In genomic region chr20:53872561-53873248, GRCh38 we compare ENCODE assay signal across 8 cellular contexts.
DNase-seq lines count a peak whose midpoint lies in the region; ATAC-seq and TF ChIP-seq lines count a peak whose summit lies in the region.

No MANE protein-coding gene starts in this region.

- in situ Hi-C loops in mammary epithelial cell (cut with MboI; ENCODE audit: low sequenced_read_pairs in 2 of 2): no loop called here

- peak overlapping the region; percentile 42 to 90 (median 75) for H3K4me2 ChIP-seq in BLaER1 treated with 17β-estradiol and CSF1 and Interleukin-3, amounts not matched to agents 10 nM and 100 nM
- H3K4me2 ChIP-seq in mammary epithelial cell (ENCODE audit: insufficient read depth, low read depth, low read length): peak overlapping the region; percentile 34

- H4K20me1 ChIP-seq in BLaER1 treated with 17β-estradiol and CSF1 and Interleukin-3, amounts not matched to agents 10 nM and 100 nM: no peaks in the 10 kb centered on the region
- no peaks in the 10 kb centered on the region for H4K20me1 ChIP-seq in mammary epithelial cell (ENCODE audit: insufficient read depth, low read length)

- H2AFZ ChIP-seq in mammary epithelial cell (ENCODE audit: low read depth, low read length): peak overlapping the region; percentile 91

- 10% methylated on average over 9 of the region's 10 CpGs for WGBS in mammary epithelial cell (ENCODE audit: low coverage, missing lambda C conversion rate)
- 44 to 45% methylated on average over 10 of the region's 10 CpGs for WGBS in testis, 2 donors

- TF ChIP-seq POLR2A in testis (IDR thresholded peaks at IDR 0.05): no peak

- DNase-seq in RPMI8226 (peak; percentile 43), mammary epithelial cell (no peak), putamen (ENCODE audit: low spot score) (peak; percentile 38), SW480 (ENCODE audit: low spot score) (no peak), globus pallidus (ENCODE audit: low spot score) (no peak), testis (no peak)

- TF ChIP-seq CTCF in mammary epithelial cell (conservative IDR thresholded peaks at IDR 0.05 in 1 of 2, IDR thresholded peaks at IDR 0.05 in 1 of 2; ENCODE audit: extremely low read depth in 1 of 2, insufficient read depth in 1 of 2, low read depth in 1 of 2, low read length in 2 of 2) (no peak), testis (IDR thresholded peaks at IDR 0.05) (no peak)

- peak overlapping the region; percentile 28 to 74 (median 62); a peak in 21 of 22 replicates for H3K9ac ChIP-seq in BLaER1 treated with 17β-estradiol and CSF1 and Interleukin-3, amounts not matched to agents 10 nM and 100 nM
- peak overlapping the region; percentile 3 for H3K9ac ChIP-seq in mammary epithelial cell (ENCODE audit: insufficient read depth, low read length)

- no peaks in the 10 kb centered on the region for H3K27me3 ChIP-seq in BLaER1 treated with 17β-estradiol and CSF1 and Interleukin-3, amounts not matched to agents 10 nM and 100 nM
- H3K27me3 ChIP-seq in mammary epithelial cell (ENCODE audit: insufficient read depth, low read length) (no peaks in the 10 kb centered on the region), testis (no peaks in the 10 kb centered on the region)

- intact Hi-C loops in mammary epithelial cell (cut with micrococcal nuclease): loop anchor here (1.0 kb wide), 1 partner anchor 43 kb away; no protein-coding TSS in a partner anchor
- intact Hi-C loops in testis (cut with DNase I; ENCODE audit: low total_unique reads): no loop called here

- H3K27ac ChIP-seq in BLaER1 treated with 17β-estradiol and CSF1 and Interleukin-3, amounts not matched to agents 10 nM and 100 nM: peak overlapping the region; percentile 34 to 83 (median 77); a peak in 21 of 22 replicates
- H3K27ac ChIP-seq in mammary epithelial cell (ENCODE audit: insufficient read depth, low read depth, low read length): peak overlapping the region; percentile 58
- no peak overlapping the region for H3K27ac ChIP-seq in testis

- H3K4me1 ChIP-seq in BLaER1 treated with 17β-estradiol and CSF1 and Interleukin-3, amounts not matched to agents 10 nM and 100 nM: peaks cover 40 to 54% (median 50%) of the 10 kb centered on the region in 10 experiments
- H3K4me1 ChIP-seq in mammary epithelial cell (ENCODE audit: insufficient read depth, low read length) (peaks cover 30% of the 10 kb centered on the region), testis (no peaks in the 10 kb centered on the region)

- no TSS peak for BruUV-seq in mammary epithelial cell (replicated peaks; lab: Mats Ljungman, UMichigan)

- no peaks in the 10 kb centered on the region for H3K36me3 ChIP-seq in BLaER1 treated with 17β-estradiol and CSF1 and Interleukin-3, amounts not matched to agents 10 nM and 100 nM
- H3K36me3 ChIP-seq in mammary epithelial cell (ENCODE audit: insufficient read depth, low read length): no peaks in the 10 kb centered on the region
- no peaks in the 10 kb centered on the region for H3K36me3 ChIP-seq in testis (ENCODE audit: low read depth, missing control alignments)

- H3K4me3 ChIP-seq in BLaER1 treated with 17β-estradiol and CSF1 and Interleukin-3, amounts not matched to agents 10 nM and 100 nM: peak overlapping the region in 5 of 10 experiments; percentile 1 to 31 (median 20); a peak in 3 of 20 replicates
- no peak overlapping the region for H3K4me3 ChIP-seq in mammary epithelial cell (replicated peaks in 1 of 3; ENCODE audit: insufficient read depth in 1 of 3, low read depth in 2 of 3, low read length in 3 of 3)
- H3K4me3 ChIP-seq in testis: no peak overlapping the region

- no peaks in the 10 kb centered on the region for H3K9me3 ChIP-seq in BLaER1 treated with 17β-estradiol and CSF1 and Interleukin-3, amounts not matched to agents 10 nM and 100 nM (replicated peaks in 1 of 11)
- H3K9me3 ChIP-seq in mammary epithelial cell (replicated peaks; ENCODE audit: insufficient read depth, low read length) (no peaks in the 10 kb centered on the region), testis (no peaks in the 10 kb centered on the region)

- CTCF ChIA-PET in mammary epithelial cell (lab: Charles Lee; ENCODE audit: low non-redundant PET): no interaction called here

- ATAC-seq in GM21619 (IDR thresholded peaks at IDR 0.05; ENCODE audit: unreplicated experiment): peak; percentile 53

- no peaks in the 10 kb centered on the region for H3K79me2 ChIP-seq in mammary epithelial cell (ENCODE audit: insufficient read depth, low read length)

- dilution Hi-C loops in mammary epithelial cell (cut with HindIII; ENCODE audit: low sequenced_read_pairs): no loop called here

Comparison
In these comparisons a context has a peak if more than half of its experiments do, and no peak if none do; other contexts are left out.
1. H3K27ac ChIP-seq: peak in BLaER1 treated with 17β-estradiol and CSF1 and Interleukin-3, amounts not matched to agents 10 nM and 100 nM (11 of 11) and mammary epithelial cell (single experiment); none in testis (0 of 2).
2. DNase-seq: peak in RPMI8226 (single experiment) and putamen (single experiment); none in mammary epithelial cell (single experiment), SW480 (single experiment), globus pallidus (single experiment) and testis (single experiment).